15 cellular contexts compared by ENCODE assay signal in the genomic region with DNA sequence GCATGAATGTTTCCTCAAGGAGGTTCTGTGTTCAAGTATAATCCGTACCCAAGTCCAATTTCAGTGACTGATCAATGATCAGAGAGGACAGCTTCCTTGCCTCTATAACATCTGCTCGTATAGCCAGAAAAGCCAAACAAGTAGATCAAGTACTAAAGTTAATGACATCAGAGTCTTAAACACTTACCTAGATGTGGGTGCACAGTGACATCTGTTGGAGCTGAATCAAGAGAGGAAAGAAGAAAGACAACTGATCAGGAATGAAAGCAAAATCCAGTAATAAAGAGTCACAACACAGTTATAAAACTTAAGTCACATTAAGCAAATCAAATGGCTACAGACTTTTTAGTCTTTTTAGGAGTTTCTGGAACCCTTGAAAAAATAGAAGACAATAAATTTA.
DNase-seq lines count a peak whose midpoint lies in the region; ATAC-seq and TF ChIP-seq lines count a peak whose summit lies in the region.
"Had no signal": no experiment of that assay in that cellular context is flagged by ENCODE, and none has a peak within 500 bp of the region (broad histone marks: within the 10 kb centered on the region; RNA-seq: fewer than 3 reads in every experiment).

No MANE protein-coding gene starts in this region.

- no peaks in the 10 kb centered on the region for H3K9me3 Mint-ChIP-seq in osteocyte (ENCODE audit: unreplicated experiment)
- no peaks in the 10 kb centered on the region for H3K9me3 Mint-ChIP-seq in activated T-cell treated with anti-CD3 and anti-CD28 coated beads, Interleukin-2, amount 50 U/mL, for 24 hours
- H3K9me3 Mint-ChIP-seq: activated CD8-positive, alpha-beta T cell treated with anti-CD3 and anti-CD28 coated beads for 36 hours; activated naive CD4-positive, alpha-beta T cell treated with anti-CD3 and anti-CD28 coated beads, Interleukin-2, amount 10 ng/mL, durations not matched to agents 7 days and 5 days had no signal

- no peak overlapping the region for H3K4me3 ChIP-seq in brain microvascular endothelial cell (ENCODE audit: low read depth, low read length)
- H3K4me3 ChIP-seq: esophagus squamous epithelium, uterus had no signal

- DNase-seq in NCI-H2171 treated with DMSO at 0.1 percent for 48 hours (lab: John Stamatoyannopoulos, UW), result peak; percentile 43
- DNase-seq in NCI-H2171 (lab: John Stamatoyannopoulos, UW), result no peak
- DNase-seq in NCI-H524 (lab: John Stamatoyannopoulos, UW), result peak; percentile 55 to 79
- peak; percentile 7 for DNase-seq in brain microvascular endothelial cell
- DNase-seq in osteocyte (ENCODE audit: extremely low spot score, unreplicated experiment), result no peak
- DNase-seq in NK-92 (lab: John Stamatoyannopoulos, UW; ENCODE audit: unreplicated experiment), result no peak
- no peak for DNase-seq in activated T-cell treated with anti-CD3 and anti-CD28 coated beads, Interleukin-2, amount 50 U/mL, for 24 hours
- DNase-seq: activated CD8-positive, alpha-beta T cell treated with anti-CD3 and anti-CD28 coated beads for 36 hours; activated naive CD4-positive, alpha-beta T cell treated with anti-CD3 and anti-CD28 coated beads, Interleukin-2, amount 10 ng/mL, durations not matched to agents 7 days and 5 days; esophagus squamous epithelium; GF-D8; stimulated activated CD4-positive, alpha-beta T cell treated with anti-CD3 and anti-CD28 coated beads, Interleukin-4, amount 100 ng/mL, for 1 hour; stimulated activated naive CD4-positive, alpha-beta T cell; uterus had no signal

- ATAC-seq in GM18868 (IDR thresholded peaks at IDR 0.05; ENCODE audit: unreplicated experiment), result no peak
- ATAC-seq: activated CD8-positive, alpha-beta T cell treated with anti-CD3 and anti-CD28 coated beads for 36 hours had no signal

- no peaks in the 10 kb centered on the region for H3K27me3 ChIP-seq in brain microvascular endothelial cell (replicated peaks)
- H3K27me3 ChIP-seq: esophagus squamous epithelium, uterus had no signal

- no peaks in the 10 kb centered on the region for H3K36me3 Mint-ChIP-seq in osteocyte (ENCODE audit: unreplicated experiment)
- no peaks in the 10 kb centered on the region for H3K36me3 Mint-ChIP-seq in activated T-cell treated with anti-CD3 and anti-CD28 coated beads, Interleukin-2, amount 50 U/mL, for 24 hours (ENCODE audit: low read depth)
- H3K36me3 Mint-ChIP-seq: activated naive CD4-positive, alpha-beta T cell treated with anti-CD3 and anti-CD28 coated beads, Interleukin-2, amount 10 ng/mL, durations not matched to agents 7 days and 5 days had no signal

- H3K4me3 Mint-ChIP-seq in osteocyte (ENCODE audit: unreplicated experiment), result no peak overlapping the region
- H3K4me3 Mint-ChIP-seq in activated T-cell treated with anti-CD3 and anti-CD28 coated beads, Interleukin-2, amount 50 U/mL, for 24 hours, result no peak overlapping the region
- H3K4me3 Mint-ChIP-seq: activated CD8-positive, alpha-beta T cell treated with anti-CD3 and anti-CD28 coated beads for 36 hours; activated naive CD4-positive, alpha-beta T cell treated with anti-CD3 and anti-CD28 coated beads, Interleukin-2, amount 10 ng/mL, durations not matched to agents 7 days and 5 days had no signal

- H3K27ac Mint-ChIP-seq in osteocyte (ENCODE audit: unreplicated experiment), result no peak overlapping the region
- H3K27ac Mint-ChIP-seq in activated T-cell treated with anti-CD3 and anti-CD28 coated beads, Interleukin-2, amount 50 U/mL, for 24 hours, result no peak overlapping the region
- H3K27ac Mint-ChIP-seq: activated CD8-positive, alpha-beta T cell treated with anti-CD3 and anti-CD28 coated beads for 36 hours; activated naive CD4-positive, alpha-beta T cell treated with anti-CD3 and anti-CD28 coated beads, Interleukin-2, amount 10 ng/mL, durations not matched to agents 7 days and 5 days had no signal

- TF ChIP-seq CTCF in brain microvascular endothelial cell (IDR thresholded peaks at IDR 0.05; ENCODE audit: low read depth, low read length, missing control alignments), result peak; percentile 21
- TF ChIP-seq CTCF in osteocyte (IDR thresholded peaks at IDR 0.05), result peak; percentile 20

- no peaks in the 10 kb centered on the region for H3K36me3 ChIP-seq in brain microvascular endothelial cell (replicated peaks)
- H3K36me3 ChIP-seq: esophagus squamous epithelium, uterus had no signal

- in situ Hi-C loops in brain microvascular endothelial cell (cut with HindIII; ENCODE audit: low pct_ligation_motif_present, low sequenced_read_pairs), result no loop called here

- no peaks in the 10 kb centered on the region for H3K27me3 Mint-ChIP-seq in osteocyte (ENCODE audit: unreplicated experiment)
- H3K27me3 Mint-ChIP-seq in activated T-cell treated with anti-CD3 and anti-CD28 coated beads, Interleukin-2, amount 50 U/mL, for 24 hours, result no peaks in the 10 kb centered on the region
- H3K27me3 Mint-ChIP-seq: activated CD8-positive, alpha-beta T cell treated with anti-CD3 and anti-CD28 coated beads for 36 hours; activated naive CD4-positive, alpha-beta T cell treated with anti-CD3 and anti-CD28 coated beads, Interleukin-2, amount 10 ng/mL, durations not matched to agents 7 days and 5 days had no signal

- H3K4me1 Mint-ChIP-seq in osteocyte (ENCODE audit: unreplicated experiment), result no peaks in the 10 kb centered on the region
- H3K4me1 Mint-ChIP-seq in activated T-cell treated with anti-CD3 and anti-CD28 coated beads, Interleukin-2, amount 50 U/mL, for 24 hours (ENCODE audit: low read depth), result no peaks in the 10 kb centered on the region
- H3K4me1 Mint-ChIP-seq: activated naive CD4-positive, alpha-beta T cell treated with anti-CD3 and anti-CD28 coated beads, Interleukin-2, amount 10 ng/mL, durations not matched to agents 7 days and 5 days had no signal

- H3K27ac ChIP-seq in brain microvascular endothelial cell, result no peak overlapping the region
- H3K27ac ChIP-seq: esophagus squamous epithelium, uterus had no signal

Comparison
In these comparisons a context has a peak if more than half of its experiments do, and no peak if none do; other contexts are left out.
1. DNase-seq: peak in NCI-H2171 treated with DMSO at 0.1 percent for 48 hours (single experiment), NCI-H524 (2 of 2) and brain microvascular endothelial cell (single experiment); none in NCI-H2171 (single experiment), osteocyte (single experiment), NK-92 (single experiment) and activated T-cell treated with anti-CD3 and anti-CD28 coated beads, Interleukin-2, amount 50 U/mL, for 24 hours (single experiment).